In the genomic region with DNA sequence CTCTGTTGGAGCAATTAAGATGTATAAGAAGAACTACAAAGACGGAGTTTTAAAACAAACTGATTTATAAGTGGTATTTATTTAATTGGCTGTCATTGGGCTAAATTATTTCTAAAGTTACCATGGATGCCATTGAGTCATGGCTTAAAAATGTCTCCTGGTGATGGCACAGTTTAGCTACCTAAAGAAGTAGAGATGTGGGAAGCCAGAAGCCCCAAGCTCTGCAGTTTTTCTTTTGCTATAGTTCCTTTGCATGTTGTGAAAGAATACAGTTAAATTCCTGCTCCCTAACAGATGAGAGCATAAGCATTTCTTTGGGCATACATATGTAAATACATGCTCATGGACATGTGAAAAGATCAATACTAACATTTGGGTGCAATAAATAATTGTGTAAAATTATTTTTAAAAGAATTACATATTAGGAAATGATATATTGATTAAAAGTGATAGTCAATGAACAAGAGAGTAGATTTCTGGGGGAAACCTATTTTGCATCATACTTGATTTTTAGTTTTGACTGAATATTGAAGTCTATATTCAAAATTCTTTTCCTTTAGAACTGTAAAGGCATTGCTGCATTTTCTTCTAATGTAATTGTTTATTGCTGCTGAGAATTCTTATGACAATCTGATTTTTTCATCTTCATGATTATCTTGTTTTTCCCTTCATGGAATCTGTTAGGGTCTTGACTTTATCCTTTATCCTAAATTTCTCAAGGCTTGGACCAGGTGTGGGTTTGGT, we compare ENCODE assay signal across 10 cellular contexts. TPM values are rescaled to one million over a fixed set of nuclear protein-coding genes. Genes with fewer than 3 reads are reported as not detected.
DNase-seq lines count a peak whose midpoint lies in the region; ATAC-seq and TF ChIP-seq lines count a peak whose summit lies in the region.
"Had no signal": no experiment of that assay in that cellular context is flagged by ENCODE, and none has a peak within 500 bp of the region (broad histone marks: within the 10 kb centered on the region; RNA-seq: fewer than 3 reads in every experiment).

No MANE protein-coding gene starts in this region.

- no peaks in the 10 kb centered on the region for H3K27me3 Mint-ChIP-seq in T-helper 2 cell treated with Interferon-gamma antibody and Interleukin-4, amounts not matched to agents 5 μg/mL and 100 μg/mL, for 36 hours (ENCODE audit: low read depth)
- no peaks in the 10 kb centered on the region for H3K27me3 Mint-ChIP-seq in effector memory CD8-positive, alpha-beta T cell

- POLR2A ChIA-PET in PC-3 (lab: Charles Lee; ENCODE audit: unreplicated experiment), result no interaction called here

- H2AFZ ChIP-seq in PC-3 (ENCODE audit: low read length), result no peak overlapping the region
- no peak overlapping the region for H2AFZ ChIP-seq in parathyroid adenoma

- H3K27me3 ChIP-seq in PC-3 (ENCODE audit: low read length), result no peaks in the 10 kb centered on the region
- no peaks in the 10 kb centered on the region for H3K27me3 ChIP-seq in parathyroid adenoma (ENCODE audit: control insufficient read depth, insufficient read depth, low read length)
- no peaks in the 10 kb centered on the region for H3K27me3 ChIP-seq in adrenal gland

- H3K4me2 ChIP-seq in PC-3 (ENCODE audit: low read length), result peak overlapping the region; percentile 78
- H3K4me2 ChIP-seq in parathyroid adenoma (ENCODE audit: low read length), result peak overlapping the region; percentile 20

- peak overlapping the region; percentile 93 for H3K4me3 Mint-ChIP-seq in T-helper 2 cell treated with Interferon-gamma antibody and Interleukin-4, amounts not matched to agents 5 μg/mL and 100 μg/mL, for 36 hours
- H3K4me3 Mint-ChIP-seq in effector memory CD8-positive, alpha-beta T cell, result peak overlapping the region; percentile 12 to 98

- ATAC-seq in PC-3 (no peak), HG03520 (IDR thresholded peaks at IDR 0.05; ENCODE audit: unreplicated experiment) (no peak), HG02840 (IDR thresholded peaks at IDR 0.05; ENCODE audit: low FRiP score, unreplicated experiment) (no peak)
- no peak for ATAC-seq in effector memory CD8-positive, alpha-beta T cell (replicated peaks)

- H3K4me1 ChIP-seq in PC-3 (ENCODE audit: insufficient read depth, low read length) (peaks cover 20% of the 10 kb centered on the region), parathyroid adenoma (peaks cover 2% of the 10 kb centered on the region), adrenal gland (replicated peaks in 1 of 2) (peaks cover 21 to 42% of the 10 kb centered on the region in 2 donors)

- WGBS in adrenal gland, 4 donors, result 56 to 68% (median 64%) methylated on average over 1 of the region's 1 CpG

- peaks cover 50% of the 10 kb centered on the region for H3K4me1 Mint-ChIP-seq in T-helper 2 cell treated with Interferon-gamma antibody and Interleukin-4, amounts not matched to agents 5 μg/mL and 100 μg/mL, for 36 hours (ENCODE audit: low read depth)
- peaks cover 38 to 67% of the 10 kb centered on the region in 2 donors for H3K4me1 Mint-ChIP-seq in effector memory CD8-positive, alpha-beta T cell (ENCODE audit: low read depth in 2 of 2)

- no peak for DNase-seq in T-helper 2 cell treated with Interferon-gamma antibody and Interleukin-4, amounts not matched to agents 5 μg/mL and 100 μg/mL, for 36 hours (ENCODE audit: low spot score)
- DNase-seq in T-helper 2 cell (no peak), PC-3 (peak; percentile 35), adrenal gland (no peak)
- no peak for DNase-seq in effector memory CD8-positive, alpha-beta T cell
- DNase-seq: activated effector memory CD4-positive, alpha-beta T cell treated with Interleukin-2 at 50 U/mL for 16 hours; SHP77 had no signal

- H3K9me3 Mint-ChIP-seq in T-helper 2 cell treated with Interferon-gamma antibody and Interleukin-4, amounts not matched to agents 5 μg/mL and 100 μg/mL, for 36 hours, result no peaks in the 10 kb centered on the region
- no peaks in the 10 kb centered on the region for H3K9me3 Mint-ChIP-seq in effector memory CD8-positive, alpha-beta T cell

- H3K9me2 ChIP-seq in PC-3 (replicated peaks; ENCODE audit: low read length), result no peaks in the 10 kb centered on the region

- TF ChIP-seq POLR2A in adrenal gland (IDR thresholded peaks at IDR 0.05), result no peak

- intact Hi-C loops in PC-3 (cut with micrococcal nuclease) (loop anchor here (5.0 kb wide), 2 partner anchors 678 to 778 kb away; partner anchors contain the start of gene MB21D2), adrenal gland (cut with DNase I) (no loop called here)

- peaks cover 23% of the 10 kb centered on the region for H3K36me3 Mint-ChIP-seq in T-helper 2 cell treated with Interferon-gamma antibody and Interleukin-4, amounts not matched to agents 5 μg/mL and 100 μg/mL, for 36 hours (ENCODE audit: low read depth)
- peaks cover 27% of the 10 kb centered on the region for H3K36me3 Mint-ChIP-seq in effector memory CD8-positive, alpha-beta T cell (ENCODE audit: insufficient read depth)

- no peak overlapping the region for H3K9ac ChIP-seq in PC-3 (ENCODE audit: low read length)
- no peak overlapping the region for H3K9ac ChIP-seq in parathyroid adenoma

- no peaks in the 10 kb centered on the region for H3F3A ChIP-seq in PC-3 (ENCODE audit: low read length, unreplicated experiment)

- H3K27ac ChIP-seq in PC-3 (ENCODE audit: low read length) (no peak overlapping the region), parathyroid adenoma (no peak overlapping the region), adrenal gland (no peak overlapping the region)

- H3K79me2 ChIP-seq in PC-3 (ENCODE audit: low read length), result peaks cover 70% of the 10 kb centered on the region
- peaks cover 58% of the 10 kb centered on the region for H3K79me2 ChIP-seq in parathyroid adenoma

- H3K36me3 ChIP-seq in PC-3 (ENCODE audit: low read depth, low read length) (peaks cover 13% of the 10 kb centered on the region; the same call in 1 of the 2 replicates), parathyroid adenoma (ENCODE audit: control insufficient read depth, insufficient read depth, low read length) (no peaks in the 10 kb centered on the region), adrenal gland (replicated peaks in 1 of 2) (no peaks in the 10 kb centered on the region)

- peaks cover 6% of the 10 kb centered on the region; the same call in 1 of the 2 replicates for H4K20me1 ChIP-seq in PC-3 (ENCODE audit: low read length)

- peak overlapping the region; percentile 97 for H3K4me3 ChIP-seq in PC-3 (ENCODE audit: low read length)
- no peak overlapping the region for H3K4me3 ChIP-seq in parathyroid adenoma (ENCODE audit: low read depth, low read length)
- H3K4me3 ChIP-seq in adrenal gland, result peak overlapping the region in 1 of 4 donors; percentile 67

- no peak overlapping the region for H3K27ac Mint-ChIP-seq in T-helper 2 cell treated with Interferon-gamma antibody and Interleukin-4, amounts not matched to agents 5 μg/mL and 100 μg/mL, for 36 hours
- H3K27ac Mint-ChIP-seq in effector memory CD8-positive, alpha-beta T cell, result peak overlapping the region; percentile 24 to 59

- CTCF ChIA-PET in PC-3 (lab: Charles Lee), result interaction anchor here (0.7 kb wide), 1 partner anchor 720 kb away, joined by 4 read pairs; no protein-coding TSS in a partner anchor

- BruUV-seq in PC-3 (replicated peaks; lab: Mats Ljungman, UMichigan), result no TSS peak

- H3K9me3 ChIP-seq in PC-3 (ENCODE audit: low read length) (no peaks in the 10 kb centered on the region), parathyroid adenoma (ENCODE audit: control insufficient read depth, low read length) (no peaks in the 10 kb centered on the region), adrenal gland (replicated peaks in 1 of 3) (no peaks in the 10 kb centered on the region)

- TF ChIP-seq CTCF in PC-3 (conservative IDR thresholded peaks at IDR 0.05; ENCODE audit: low read depth, low read length), result no peak
- no peak for TF ChIP-seq CTCF in parathyroid adenoma (IDR thresholded peaks at IDR 0.05)
- no peak for TF ChIP-seq CTCF in adrenal gland (IDR thresholded peaks at IDR 0.05)

RNA-seq across cellular contexts. Expression of gene OPA1, which starts 2.1 kb away (rescaled TPM):
- total RNA-seq in PC-3 (2014; rRNA removed) (68.0 and 93.8 TPM in 2 replicates), adrenal gland (100 to 1,000 TPM in 3 of 8 donors, 10 to 100 TPM in 5; 40.6 to 155 (median 54.6) TPM)
- polyA plus RNA-seq in adrenal gland, result 100 to 1,000 TPM in 1 of 3 donors, 10 to 100 TPM in 2; 13.0 to 194 (median 13.9) TPM

RNA-seq across cellular contexts. Expression of gene ATP13A4, which starts 40.4 kb away (rescaled TPM):
- not detected in 2 replicates for total RNA-seq in PC-3 (2014; rRNA removed)
- 1 to 10 TPM in 1 of 8 donors, under 1 TPM in 6, not detected in 1; 0.14 to 1.6 (median 0.57) TPM for total RNA-seq in adrenal gland
- under 1 TPM; 0.32 to 0.62 (median 0.34) TPM for polyA plus RNA-seq in adrenal gland
